27 cellular contexts compared by ENCODE assay signal in genomic region chr3:122902326-122902725, GRCh38.
A peak's percentile ranks its signal among the peaks of the same experiment; 100 is the strongest.
DNase-seq lines count a peak whose midpoint lies in the region.
"Had no signal": no experiment of that assay in that cellular context is flagged by ENCODE, and none has a peak within 500 bp of the region (broad histone marks: within the 10 kb centered on the region; RNA-seq: fewer than 3 reads in every experiment).

No MANE protein-coding gene starts in this region.

- CTCF ChIA-PET in activated naive CD4-positive, alpha-beta T cell treated with anti-CD3 and anti-CD28 coated beads for 36 hours (lab: Charles Lee) = no interaction called here

- peaks cover 2% of the 10 kb centered on the region for H3K27me3 Mint-ChIP-seq in activated naive CD4-positive, alpha-beta T cell treated with anti-CD3 and anti-CD28 coated beads for 36 hours (ENCODE audit: low read depth)

- H3K4me1 Mint-ChIP-seq in activated naive CD4-positive, alpha-beta T cell treated with anti-CD3 and anti-CD28 coated beads for 36 hours (ENCODE audit: low read depth) = no peaks in the 10 kb centered on the region
- H3K4me1 Mint-ChIP-seq: activated naive CD4-positive, alpha-beta T cell treated with anti-CD3 and anti-CD28 coated beads, Interleukin-2, amount 50 U/mL, for 24 hours; mesothelial cell of epicardium; natural killer cell; stimulated activated effector memory CD8-positive, alpha-beta T cell treated with anti-CD3 and anti-CD28 coated beads, Interleukin-12 subunit alpha, Interleukin-12 subunit beta, amount 100 ng/mL, for 72 hours had no signal

- no peaks in the 10 kb centered on the region for H3K36me3 Mint-ChIP-seq in activated naive CD4-positive, alpha-beta T cell treated with anti-CD3 and anti-CD28 coated beads for 36 hours (ENCODE audit: low read depth)
- H3K36me3 Mint-ChIP-seq: mesothelial cell of epicardium; natural killer cell; stimulated activated effector memory CD8-positive, alpha-beta T cell treated with anti-CD3 and anti-CD28 coated beads, Interleukin-12 subunit alpha, Interleukin-12 subunit beta, amount 100 ng/mL, for 72 hours had no signal

- intact Hi-C loops in activated naive CD4-positive, alpha-beta T cell treated with anti-CD3 and anti-CD28 coated beads for 36 hours (cut with micrococcal nuclease) = no loop called here

- H3K9me3 Mint-ChIP-seq in activated naive CD4-positive, alpha-beta T cell treated with anti-CD3 and anti-CD28 coated beads for 36 hours = peaks cover 3% of the 10 kb centered on the region
- H3K9me3 Mint-ChIP-seq: natural killer cell; stimulated activated effector memory CD8-positive, alpha-beta T cell treated with anti-CD3 and anti-CD28 coated beads, Interleukin-12 subunit alpha, Interleukin-12 subunit beta, amount 100 ng/mL, for 72 hours had no signal

- DNase-seq in Daoy (ENCODE audit: low read depth) (peak; percentile 67), M059J (ENCODE audit: low read depth) (peak; percentile 68), amniotic epithelial cell (ENCODE audit: low read depth) (peak; percentile 14), iris pigment epithelial cell (ENCODE audit: low read depth) (peak; percentile 15)
- DNase-seq in activated naive CD4-positive, alpha-beta T cell treated with anti-CD3 and anti-CD28 coated beads for 36 hours = no peak
- DNase-seq in effector CD4-positive, alpha-beta T cell = no peak
- no peak for DNase-seq in stimulated activated naive CD4-positive, alpha-beta T cell (lab: John Stamatoyannopoulos, UW)
- no peak for DNase-seq in effector CD8-positive, alpha-beta T cell (lab: John Stamatoyannopoulos, UW)
- DNase-seq: activated CD4-positive, alpha-beta T cell treated with anti-CD3 and anti-CD28 coated beads, Interleukin-2, amount 50 U/mL, for 4 hours; activated CD8-positive, alpha-beta memory T cell treated with anti-CD3 and anti-CD28 coated beads, Interleukin-2, amount 50 U/mL, for 4 hours; COR-L47; DMS79 treated with DMSO at 0.1 percent for 48 hours; dorsolateral prefrontal cortex; erythroblast; foreskin melanocyte; HFFc6; left ventricle myocardium superior; MM.1S; natural killer cell; NCI-H1436 treated with DMSO at 0.1 percent for 48 hours; NCI-H524 treated with DMSO at 0.1 percent for 48 hours; spleen; stimulated activated CD4-positive, alpha-beta T cell treated with anti-CD3 and anti-CD28 coated beads, Interleukin-2, amount 100 ng/mL, for 48 hours; uterus had no signal

- H3K27ac Mint-ChIP-seq in activated naive CD4-positive, alpha-beta T cell treated with anti-CD3 and anti-CD28 coated beads for 36 hours = no peak overlapping the region
- H3K27ac Mint-ChIP-seq: activated naive CD4-positive, alpha-beta T cell treated with anti-CD3 and anti-CD28 coated beads, Interleukin-2, amount 50 U/mL, for 24 hours; HFFc6; mesothelial cell of epicardium; natural killer cell had no signal

- no peak overlapping the region for H3K4me3 Mint-ChIP-seq in activated naive CD4-positive, alpha-beta T cell treated with anti-CD3 and anti-CD28 coated beads for 36 hours
- H3K4me3 Mint-ChIP-seq: activated naive CD4-positive, alpha-beta T cell treated with anti-CD3 and anti-CD28 coated beads, Interleukin-2, amount 50 U/mL, for 24 hours; HFFc6; mesothelial cell of epicardium; natural killer cell; stimulated activated effector memory CD8-positive, alpha-beta T cell treated with anti-CD3 and anti-CD28 coated beads, Interleukin-12 subunit alpha, Interleukin-12 subunit beta, amount 100 ng/mL, for 72 hours had no signal

Comparison
In these comparisons a context has a peak if more than half of its experiments do, and no peak if none do; other contexts are left out.
1. DNase-seq: peak in Daoy (single experiment), M059J (single experiment), amniotic epithelial cell (single experiment) and iris pigment epithelial cell (single experiment); none in activated naive CD4-positive, alpha-beta T cell treated with anti-CD3 and anti-CD28 coated beads for 36 hours (single experiment), effector CD4-positive, alpha-beta T cell (single experiment), stimulated activated naive CD4-positive, alpha-beta T cell (0 of 6) and effector CD8-positive, alpha-beta T cell (single experiment).